In the genomic region with DNA sequence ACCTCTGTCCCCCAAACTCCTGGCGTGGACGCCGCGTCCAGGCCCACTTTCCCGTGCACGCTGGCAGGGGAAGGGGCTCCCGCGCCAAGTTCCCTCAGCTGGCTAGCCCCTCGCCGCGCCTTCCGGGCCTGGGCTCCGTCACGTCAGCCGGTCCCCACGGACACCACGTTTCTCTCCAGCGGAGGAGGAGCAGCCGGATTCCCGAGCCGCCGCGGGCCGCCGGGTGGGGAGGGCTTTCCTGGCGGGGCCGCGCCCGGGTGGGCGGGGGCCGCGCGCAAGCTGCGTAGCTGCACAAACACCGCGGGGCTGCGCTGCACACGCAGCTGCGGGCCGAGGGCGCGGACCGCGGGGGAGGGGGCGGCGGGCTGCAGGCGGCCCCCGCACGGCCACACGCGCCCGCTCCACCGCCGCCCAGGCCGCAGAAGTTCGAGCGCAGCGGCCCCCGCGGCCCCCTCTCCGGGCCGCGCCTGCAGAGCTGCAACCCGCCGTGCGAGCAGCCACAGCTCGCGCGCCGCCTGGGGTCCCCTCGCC, we compare ENCODE assay signal across 8 cellular contexts. TPM values are rescaled to one million over a fixed set of nuclear protein-coding genes. Genes with fewer than 3 reads are reported as not detected.
DNase-seq lines count a peak whose midpoint lies in the region; ATAC-seq and TF ChIP-seq lines count a peak whose summit lies in the region.

No MANE protein-coding gene starts in this region.

- peaks cover 94% of the 10 kb centered on the region for H4K20me1 ChIP-seq in BLaER1

- H3K9ac ChIP-seq in BLaER1 = peak overlapping the region; percentile 94

- peak overlapping the region; percentile 98 for H3K27ac ChIP-seq in BLaER1
- H3K27ac ChIP-seq in VCaP = peak overlapping the region; percentile 97
- H3K27ac ChIP-seq in left lung = peak overlapping the region; percentile 99

- no peaks in the 10 kb centered on the region for H3K27me3 ChIP-seq in BLaER1
- no peaks in the 10 kb centered on the region for H3K27me3 ChIP-seq in left lung

- peaks cover 16% of the 10 kb centered on the region for H3K36me3 Mint-ChIP-seq in dendritic cell treated with granulocyte-macrophage colony-stimulating factor and Interleukin-4, amounts not matched to agents 40 ng/mL and 50 ng/mL, for 4 days (ENCODE audit: low read depth)
- H3K36me3 Mint-ChIP-seq in stimulated activated memory B cell treated with anti-CD40 and anti-IgM and Interleukin-4, amounts not matched to agents 10 μg/mL and 1 μg/mL and 100 μg/mL, for 72 hours = peaks cover 11% of the 10 kb centered on the region

- H3K27ac Mint-ChIP-seq in dendritic cell treated with granulocyte-macrophage colony-stimulating factor and Interleukin-4, amounts not matched to agents 40 ng/mL and 50 ng/mL, for 4 days = peak overlapping the region; percentile 94
- H3K27ac Mint-ChIP-seq in stimulated activated memory B cell treated with anti-CD40 and anti-IgM and Interleukin-4, amounts not matched to agents 10 μg/mL and 1 μg/mL and 100 μg/mL, for 72 hours = peak overlapping the region; percentile 86

- H3K9me3 Mint-ChIP-seq in dendritic cell treated with granulocyte-macrophage colony-stimulating factor and Interleukin-4, amounts not matched to agents 40 ng/mL and 50 ng/mL, for 4 days = no peaks in the 10 kb centered on the region
- no peaks in the 10 kb centered on the region for H3K9me3 Mint-ChIP-seq in stimulated activated memory B cell treated with anti-CD40 and anti-IgM and Interleukin-4, amounts not matched to agents 10 μg/mL and 1 μg/mL and 100 μg/mL, for 72 hours

- H3K4me2 ChIP-seq in BLaER1 = peak overlapping the region; percentile 99

- H3K4me1 Mint-ChIP-seq in dendritic cell treated with granulocyte-macrophage colony-stimulating factor and Interleukin-4, amounts not matched to agents 40 ng/mL and 50 ng/mL, for 4 days (ENCODE audit: low read depth) = peaks cover 93% of the 10 kb centered on the region
- peaks cover 83% of the 10 kb centered on the region for H3K4me1 Mint-ChIP-seq in stimulated activated memory B cell treated with anti-CD40 and anti-IgM and Interleukin-4, amounts not matched to agents 10 μg/mL and 1 μg/mL and 100 μg/mL, for 72 hours

- POLR2A ChIA-PET in HEK293T (lab: Yijun Ruan, JAX) = interaction anchor here (1.1 to 4.4 kb wide), 14 partner anchors 10 to 127 kb away, joined by 3 to 49 read pairs (median 7); partner anchors contain the start of genes PTGR2 and ZNF410

- peak overlapping the region; percentile 83 for H3K4me3 Mint-ChIP-seq in dendritic cell treated with granulocyte-macrophage colony-stimulating factor and Interleukin-4, amounts not matched to agents 40 ng/mL and 50 ng/mL, for 4 days
- peak overlapping the region; percentile 88 for H3K4me3 Mint-ChIP-seq in stimulated activated memory B cell treated with anti-CD40 and anti-IgM and Interleukin-4, amounts not matched to agents 10 μg/mL and 1 μg/mL and 100 μg/mL, for 72 hours

- H3K36me3 ChIP-seq in BLaER1 (no peaks in the 10 kb centered on the region), left lung (no peaks in the 10 kb centered on the region)

- no peaks in the 10 kb centered on the region for H3K27me3 Mint-ChIP-seq in dendritic cell treated with granulocyte-macrophage colony-stimulating factor and Interleukin-4, amounts not matched to agents 40 ng/mL and 50 ng/mL, for 4 days
- H3K27me3 Mint-ChIP-seq in stimulated activated memory B cell treated with anti-CD40 and anti-IgM and Interleukin-4, amounts not matched to agents 10 μg/mL and 1 μg/mL and 100 μg/mL, for 72 hours = no peaks in the 10 kb centered on the region

- H3K4me3 ChIP-seq in BLaER1 (peak overlapping the region; percentile 89), left lung (peak overlapping the region; percentile 66 to 84)

- in situ Hi-C loops in KBM-7 (cut with MboI; ENCODE audit: low pct_unique_long_range_greater_than_20kb, low sequenced_read_pairs) = no loop called here

- intact Hi-C loops in dendritic cell treated with granulocyte-macrophage colony-stimulating factor and Interleukin-4, amounts not matched to agents 40 ng/mL and 50 ng/mL, for 4 days (cut with micrococcal nuclease) = no loop called here
- intact Hi-C loops in left lung (cut with DNase I) = no loop called here

- DNase-seq in HEK293T (ENCODE audit: extremely low spot score) (peak; percentile 67), left lung (peak; percentile 68 to 90), KBM-7 (no peak)

- ATAC-seq in left lung (peak; percentile 2), HG03196 (IDR thresholded peaks at IDR 0.05; ENCODE audit: unreplicated experiment) (no peak)
- peak; percentile 9 for ATAC-seq in stimulated activated memory B cell treated with anti-CD40 and anti-IgM and Interleukin-4, amounts not matched to agents 10 μg/mL and 1 μg/mL and 100 μg/mL, for 72 hours

- H3K4me1 ChIP-seq in BLaER1 (peaks cover 88% of the 10 kb centered on the region), left lung (peaks cover 77 to 88% of the 10 kb centered on the region in 2 donors)

- TF ChIP-seq CTCF in VCaP (conservative IDR thresholded peaks at IDR 0.05) (no peak; the same call in 1 of the 2 replicates), left lung (IDR thresholded peaks at IDR 0.05) (no peak)

- H3K9me3 ChIP-seq in BLaER1 (no peaks in the 10 kb centered on the region), left lung (no peaks in the 10 kb centered on the region)

- CTCF ChIA-PET in HEK293T (lab: Yijun Ruan, JAX) = interaction anchor here (0.6 to 2.7 kb wide), 12 partner anchors 8 to 68 kb away, joined by 3 to 15 read pairs (median 4); no protein-coding TSS in a partner anchor

TF ChIP-seq in HEK293T, 16 proteins besides CTCF, POLR2A, EP300 and RAD21:
- TF ChIP-seq ARNT (IDR thresholded peaks at IDR 0.05) = no peak
- TF ChIP-seq FOXM1 (IDR thresholded peaks at IDR 0.05; ENCODE audit: borderline replicate concordance) = peak; percentile 67

RNA-seq across cellular contexts. Expression of gene PNMA1, which starts 45.1 kb away (rescaled TPM):
- 10 to 100 TPM; 30.8 to 32.4 TPM for total RNA-seq in left lung
